18 cellular contexts compared by ENCODE assay signal in the genomic region with DNA sequence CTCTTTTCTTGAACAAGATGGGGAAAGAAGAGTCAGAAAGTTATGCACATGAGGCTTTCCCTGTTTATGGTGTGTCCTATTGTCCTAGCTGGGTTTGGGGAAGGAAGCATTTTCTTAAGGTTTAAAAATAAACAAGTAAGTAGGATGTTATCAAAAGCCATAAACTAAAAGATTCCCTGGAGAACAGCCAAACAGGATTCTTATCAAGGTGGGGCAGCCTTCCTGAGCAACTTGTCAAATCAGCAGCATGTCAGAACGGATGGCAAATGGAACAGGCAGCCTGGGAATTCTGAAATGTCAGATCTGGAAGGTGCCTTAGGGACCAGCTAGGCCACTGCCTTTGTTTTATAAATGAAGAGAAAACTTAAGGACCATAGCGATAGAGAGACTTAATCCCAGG.
DNase-seq lines count a peak whose midpoint lies in the region; ATAC-seq and TF ChIP-seq lines count a peak whose summit lies in the region.
"Had no signal": no experiment of that assay in that cellular context is flagged by ENCODE, and none has a peak within 500 bp of the region (broad histone marks: within the 10 kb centered on the region; RNA-seq: fewer than 3 reads in every experiment).

No MANE protein-coding gene starts in this region.

- in situ Hi-C loops in G401 (cut with HindIII; ENCODE audit: low sequenced_read_pairs) = no loop called here

- ATAC-seq in heart right ventricle (peak; percentile 68 to 93 (median 86)), lower lobe of right lung (no peak), HG03432 (IDR thresholded peaks at IDR 0.05; ENCODE audit: unreplicated experiment) (no peak)

- H3K9me3 ChIP-seq in heart right ventricle (no peaks in the 10 kb centered on the region), lower lobe of right lung (no peaks in the 10 kb centered on the region), spleen (no peaks in the 10 kb centered on the region)
- H3K9me3 ChIP-seq: BE2C had no signal

- H3K36me3 ChIP-seq in heart right ventricle = no peaks in the 10 kb centered on the region
- H3K36me3 ChIP-seq in lower lobe of right lung = no peaks in the 10 kb centered on the region
- no peaks in the 10 kb centered on the region for H3K36me3 ChIP-seq in spleen
- H3K36me3 ChIP-seq: BE2C had no signal

- no peak for TF ChIP-seq POLR2A in spleen (IDR thresholded peaks at IDR 0.05)

- TF ChIP-seq CTCF in heart right ventricle (IDR thresholded peaks at IDR 0.05) = no peak
- TF ChIP-seq CTCF in lower lobe of right lung (IDR thresholded peaks at IDR 0.05) = no peak
- no peak for TF ChIP-seq CTCF in spleen (IDR thresholded peaks at IDR 0.05 in 8 of 11, conservative IDR thresholded peaks at IDR 0.05 in 3 of 11)

- DNase-seq in heart right ventricle (peak in 1 of 2 donors; percentile 52), cardiac septum (ENCODE audit: low spot score) (no peak), glomerular endothelial cell (ENCODE audit: extremely low read depth, low read depth, low spot score) (peak; percentile 96), lower lobe of right lung (no peak), spleen (no peak), G401 (ENCODE audit: low spot score) (no peak), NCI-H2081 (lab: John Stamatoyannopoulos, UW) (no peak)
- DNase-seq: BE2C; CD4-positive, CD25-positive, alpha-beta regulatory T cell; DMS53; EL; KBM-7; NCI-H1417; NCI-H187; NCI-H345; NCI-H524 treated with DMSO at 0.1 percent for 48 hours; SIG-M5 had no signal

- H3K4me3 ChIP-seq in heart right ventricle (no peak overlapping the region), lower lobe of right lung (no peak overlapping the region), spleen (no peak overlapping the region)

- 27 to 40% methylated on average over 2 of the region's 2 CpGs for WGBS in heart right ventricle, 2 donors
- WGBS in spleen, 5 donors = 49 to 65% (median 62%) methylated on average over 2 of the region's 2 CpGs

- peak overlapping the region in 6 of 10 donors; percentile 3 to 63 (median 47) for H3K27ac ChIP-seq in heart right ventricle
- H3K27ac ChIP-seq in lower lobe of right lung = peak overlapping the region; percentile 13
- H3K27ac ChIP-seq in spleen = peak overlapping the region in 7 of 8 donors; percentile 30 to 72 (median 60)

- H3K27me3 ChIP-seq in heart right ventricle = no peaks in the 10 kb centered on the region
- H3K27me3 ChIP-seq in lower lobe of right lung (ENCODE audit: low read depth) = no peaks in the 10 kb centered on the region
- H3K27me3 ChIP-seq in spleen (replicated peaks in 1 of 7) = no peaks in the 10 kb centered on the region

- intact Hi-C loops in heart right ventricle (cut with DNase I) = loop anchor here in 1 of 10 donors (10.0 kb wide), 1 partner anchor 55 kb away; no protein-coding TSS in a partner anchor
- intact Hi-C loops in cardiac septum (cut with DNase I) = no loop called here
- intact Hi-C loops in lower lobe of right lung (cut with DNase I) = no loop called here
- intact Hi-C loops in spleen (cut with DNase I; ENCODE audit: low total_unique reads) = no loop called here

- peaks cover 0 to 39% (median 4%) of the 10 kb centered on the region in 9 donors for H3K4me1 ChIP-seq in heart right ventricle
- H3K4me1 ChIP-seq in lower lobe of right lung = peaks cover 14% of the 10 kb centered on the region
- peaks cover 0 to 11% (median 2%) of the 10 kb centered on the region in 6 donors for H3K4me1 ChIP-seq in spleen
- H3K4me1 ChIP-seq: BE2C had no signal

Comparison
In these comparisons a context has a peak if more than half of its experiments do, and no peak if none do; other contexts are left out.
1. ATAC-seq: peak in heart right ventricle (8 of 8); none in lower lobe of right lung (0 of 2) and HG03432 (single experiment).
2. Peak in every context shown above with its lines, with median percentiles within 50 percentile points of each other: H3K27ac ChIP-seq.